Comparison of ENCODE assay signal across 8 cellular contexts in genomic region chr2:223835701-223836532, GRCh38. TPM values are rescaled to one million over a fixed set of nuclear protein-coding genes. Genes with fewer than 3 reads are reported as not detected.
DNase-seq lines count a peak whose midpoint lies in the region; ATAC-seq and TF ChIP-seq lines count a peak whose summit lies in the region.

No MANE protein-coding gene starts in this region.

- ATAC-seq in GM18498 (IDR thresholded peaks at IDR 0.05; ENCODE audit: unreplicated experiment): peak; percentile 67
- peak; percentile 68 for ATAC-seq in GM21423 (IDR thresholded peaks at IDR 0.05; ENCODE audit: unreplicated experiment)
- peak; percentile 62 for ATAC-seq in HG03571 (IDR thresholded peaks at IDR 0.05; ENCODE audit: unreplicated experiment)
- no peak for ATAC-seq in activated naive CD8-positive, alpha-beta T cell treated with anti-CD3 and anti-CD28 coated beads, Interleukin-2, amount 50 U/mL, for 24 hours
- ATAC-seq in stimulated activated effector memory CD8-positive, alpha-beta T cell treated with anti-CD3 and anti-CD28 coated beads, Interleukin-12 subunit alpha, Interleukin-12 subunit beta, amount 100 ng/mL, for 72 hours: no peak

- no peaks in the 10 kb centered on the region for H3K36me3 ChIP-seq in adrenal gland (replicated peaks in 1 of 2)

- DNase-seq in activated naive CD8-positive, alpha-beta T cell treated with anti-CD3 and anti-CD28 coated beads, Interleukin-2, amount 50 U/mL, for 24 hours: peak; percentile 10
- no peak for DNase-seq in stimulated activated effector memory CD8-positive, alpha-beta T cell treated with anti-CD3 and anti-CD28 coated beads, Interleukin-12 subunit alpha, Interleukin-12 subunit beta, amount 100 ng/mL, for 72 hours (ENCODE audit: low spot score in 2 of 2)
- no peak for DNase-seq in adrenal gland
- no peak for DNase-seq in ureter (ENCODE audit: low spot score)
- DNase-seq in activated effector memory CD4-positive, alpha-beta T cell treated with anti-CD3 and anti-CD28 coated beads, Interleukin-2, amount 50 U/mL, for 16 hours: no peak

- H3K4me1 Mint-ChIP-seq in activated naive CD8-positive, alpha-beta T cell treated with anti-CD3 and anti-CD28 coated beads, Interleukin-2, amount 50 U/mL, for 24 hours: peaks cover 12% of the 10 kb centered on the region
- peaks cover 12% of the 10 kb centered on the region for H3K4me1 Mint-ChIP-seq in stimulated activated effector memory CD8-positive, alpha-beta T cell treated with anti-CD3 and anti-CD28 coated beads, Interleukin-12 subunit alpha, Interleukin-12 subunit beta, amount 100 ng/mL, for 72 hours

- H3K4me3 ChIP-seq in adrenal gland: no peak overlapping the region

- peaks cover 3 to 10% of the 10 kb centered on the region in 2 donors for H3K4me1 ChIP-seq in adrenal gland (replicated peaks in 1 of 2)

- no peak overlapping the region for H3K27ac Mint-ChIP-seq in activated naive CD8-positive, alpha-beta T cell treated with anti-CD3 and anti-CD28 coated beads, Interleukin-2, amount 50 U/mL, for 24 hours
- no peak overlapping the region for H3K27ac Mint-ChIP-seq in stimulated activated effector memory CD8-positive, alpha-beta T cell treated with anti-CD3 and anti-CD28 coated beads, Interleukin-12 subunit alpha, Interleukin-12 subunit beta, amount 100 ng/mL, for 72 hours

- peaks cover 9% of the 10 kb centered on the region for H3K27me3 Mint-ChIP-seq in activated naive CD8-positive, alpha-beta T cell treated with anti-CD3 and anti-CD28 coated beads, Interleukin-2, amount 50 U/mL, for 24 hours

- intact Hi-C loops in adrenal gland (cut with DNase I): loop anchor here in 1 of 2 donors (5.0 kb wide), 1 partner anchor 126 kb away; no protein-coding TSS in a partner anchor

- H3K9me3 Mint-ChIP-seq in activated naive CD8-positive, alpha-beta T cell treated with anti-CD3 and anti-CD28 coated beads, Interleukin-2, amount 50 U/mL, for 24 hours: no peaks in the 10 kb centered on the region
- H3K9me3 Mint-ChIP-seq in stimulated activated effector memory CD8-positive, alpha-beta T cell treated with anti-CD3 and anti-CD28 coated beads, Interleukin-12 subunit alpha, Interleukin-12 subunit beta, amount 100 ng/mL, for 72 hours: no peaks in the 10 kb centered on the region

- TF ChIP-seq POLR2A in adrenal gland (IDR thresholded peaks at IDR 0.05): no peak

- H3K27ac ChIP-seq in adrenal gland: no peak overlapping the region

- 78 to 84% (median 83%) methylated on average over 12 to 15 of the region's 15 CpGs for WGBS in adrenal gland, 4 donors

- no peaks in the 10 kb centered on the region for H3K9me3 ChIP-seq in adrenal gland (replicated peaks in 1 of 3)

- H3K4me3 Mint-ChIP-seq in activated naive CD8-positive, alpha-beta T cell treated with anti-CD3 and anti-CD28 coated beads, Interleukin-2, amount 50 U/mL, for 24 hours: peak overlapping the region; percentile 91
- H3K4me3 Mint-ChIP-seq in stimulated activated effector memory CD8-positive, alpha-beta T cell treated with anti-CD3 and anti-CD28 coated beads, Interleukin-12 subunit alpha, Interleukin-12 subunit beta, amount 100 ng/mL, for 72 hours: peak overlapping the region; percentile 80

- no peaks in the 10 kb centered on the region for H3K27me3 ChIP-seq in adrenal gland

- no peak for TF ChIP-seq CTCF in adrenal gland (IDR thresholded peaks at IDR 0.05)

- peaks cover 3% of the 10 kb centered on the region for H3K36me3 Mint-ChIP-seq in activated naive CD8-positive, alpha-beta T cell treated with anti-CD3 and anti-CD28 coated beads, Interleukin-2, amount 50 U/mL, for 24 hours (ENCODE audit: low read depth)
- no peaks in the 10 kb centered on the region for H3K36me3 Mint-ChIP-seq in stimulated activated effector memory CD8-positive, alpha-beta T cell treated with anti-CD3 and anti-CD28 coated beads, Interleukin-12 subunit alpha, Interleukin-12 subunit beta, amount 100 ng/mL, for 72 hours

RNA-seq across cellular contexts. Expression of gene AP1S3, which starts 1.5 kb away (rescaled TPM):
- total RNA-seq in adrenal gland: 1 to 10 TPM in 6 of 8 donors, under 1 TPM in 2; 0.24 to 6.2 (median 1.7) TPM
- 1 to 10 TPM in 2 of 3 donors, under 1 TPM in 1; 0.54 to 7.3 (median 1.1) TPM for polyA plus RNA-seq in adrenal gland
- total RNA-seq in ureter: 52.7 TPM

Comparison
In these comparisons a context has a peak if more than half of its experiments do, and no peak if none do; other contexts are left out.
1. ATAC-seq: peak in GM18498 (single experiment), GM21423 (single experiment) and HG03571 (single experiment); none in activated naive CD8-positive, alpha-beta T cell treated with anti-CD3 and anti-CD28 coated beads, Interleukin-2, amount 50 U/mL, for 24 hours (single experiment) and stimulated activated effector memory CD8-positive, alpha-beta T cell treated with anti-CD3 and anti-CD28 coated beads, Interleukin-12 subunit alpha, Interleukin-12 subunit beta, amount 100 ng/mL, for 72 hours (single experiment).